10 cellular contexts compared by ENCODE assay signal in the genomic region with DNA sequence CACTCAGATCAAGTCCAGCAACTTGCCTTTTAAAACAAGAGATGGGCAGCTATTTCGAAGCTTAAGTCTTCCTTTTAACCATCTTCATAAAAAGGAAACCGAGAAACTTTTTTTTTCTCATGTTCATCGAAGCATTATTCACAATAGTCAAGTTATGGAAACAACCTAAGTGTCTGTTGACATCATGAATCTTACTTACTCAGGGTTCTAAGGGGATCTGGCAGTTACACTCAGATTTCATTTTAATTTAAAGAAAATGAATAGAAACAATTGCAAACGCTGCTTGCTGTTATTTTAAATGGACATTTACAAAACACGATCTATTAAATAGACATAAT.
DNase-seq lines count a peak whose midpoint lies in the region; ATAC-seq and TF ChIP-seq lines count a peak whose summit lies in the region.
"Had no signal": no experiment of that assay in that cellular context is flagged by ENCODE, and none has a peak within 500 bp of the region (broad histone marks: within the 10 kb centered on the region; RNA-seq: fewer than 3 reads in every experiment).

No MANE protein-coding gene starts in this region.

- TF ChIP-seq CTCF in progenitor cell of endocrine pancreas (IDR thresholded peaks at IDR 0.05; ENCODE audit: unreplicated experiment) = no peak

- ATAC-seq in GM19043 (IDR thresholded peaks at IDR 0.05; ENCODE audit: low read depth, unreplicated experiment) (peak; percentile 75), HG02588 (IDR thresholded peaks at IDR 0.05; ENCODE audit: unreplicated experiment) (peak; percentile 81), HG03439 (IDR thresholded peaks at IDR 0.05; ENCODE audit: unreplicated experiment) (peak; percentile 81)

- no peaks in the 10 kb centered on the region for H3K36me3 Mint-ChIP-seq in progenitor cell of endocrine pancreas (ENCODE audit: insufficient read depth)

- DNase-seq in HK-2 (ENCODE audit: unreplicated experiment) (no peak), progenitor cell of endocrine pancreas (ENCODE audit: low spot score, unreplicated experiment) (no peak), NCI-H2227 (lab: John Stamatoyannopoulos, UW; ENCODE audit: unreplicated experiment) (no peak)
- no peak for DNase-seq in activated T-cell treated with anti-CD3 and anti-CD28 coated beads, Interleukin-2, amount 50 U/mL, for 1 hour
- DNase-seq: activated CD4-positive, alpha-beta T cell treated with anti-CD3 and anti-CD28 coated beads, Interleukin-2, amount 50 U/mL, for 4 hours; activated naive CD4-positive, alpha-beta T cell treated with anti-CD3 and anti-CD28 coated beads for 36 hours; MV-4-11 had no signal

- H3K4me1 Mint-ChIP-seq in progenitor cell of endocrine pancreas (ENCODE audit: low read depth) = peaks cover 7% of the 10 kb centered on the region

- H3K27ac Mint-ChIP-seq in progenitor cell of endocrine pancreas = no peak overlapping the region
- H3K27ac Mint-ChIP-seq: activated naive CD4-positive, alpha-beta T cell treated with anti-CD3 and anti-CD28 coated beads for 36 hours had no signal

- H3K9me3 Mint-ChIP-seq in progenitor cell of endocrine pancreas (ENCODE audit: low read depth) = no peaks in the 10 kb centered on the region
- H3K9me3 Mint-ChIP-seq: activated naive CD4-positive, alpha-beta T cell treated with anti-CD3 and anti-CD28 coated beads for 36 hours had no signal

- no peak overlapping the region for H3K4me3 Mint-ChIP-seq in progenitor cell of endocrine pancreas (ENCODE audit: low read depth)
- H3K4me3 Mint-ChIP-seq: activated naive CD4-positive, alpha-beta T cell treated with anti-CD3 and anti-CD28 coated beads for 36 hours had no signal

- peaks cover 3% of the 10 kb centered on the region for H3K27me3 Mint-ChIP-seq in progenitor cell of endocrine pancreas
